Comparison of ENCODE assay signal across 8 cellular contexts in genomic region chr1:242736569-242736968, GRCh38.
"Had no signal": no experiment of that assay in that cellular context is flagged by ENCODE, and none has a peak within 500 bp of the region (broad histone marks: within the 10 kb centered on the region; RNA-seq: fewer than 3 reads in every experiment).

No MANE protein-coding gene starts in this region.

- H3K9me3 ChIP-seq: HAP-1 had no signal

- H3K27ac ChIP-seq: GM23248 had no signal

- H2AFZ ChIP-seq: GM23248 had no signal

- H3K4me1 ChIP-seq: HAP-1 had no signal

- ATAC-seq: HCT116, K562 had no signal

- H3K36me3 ChIP-seq: HAP-1 had no signal

- DNase-seq: GM23248, GOT3, H7, IMR-90 had no signal

- H3K4me3 ChIP-seq: GM23248, HAP-1, K562 had no signal

- FAIRE-seq: HTR-8/SVneo, K562 had no signal

- H3K9ac ChIP-seq: GM23248 had no signal
